ENCODE assay signal across 26 cellular contexts in the genomic region with DNA sequence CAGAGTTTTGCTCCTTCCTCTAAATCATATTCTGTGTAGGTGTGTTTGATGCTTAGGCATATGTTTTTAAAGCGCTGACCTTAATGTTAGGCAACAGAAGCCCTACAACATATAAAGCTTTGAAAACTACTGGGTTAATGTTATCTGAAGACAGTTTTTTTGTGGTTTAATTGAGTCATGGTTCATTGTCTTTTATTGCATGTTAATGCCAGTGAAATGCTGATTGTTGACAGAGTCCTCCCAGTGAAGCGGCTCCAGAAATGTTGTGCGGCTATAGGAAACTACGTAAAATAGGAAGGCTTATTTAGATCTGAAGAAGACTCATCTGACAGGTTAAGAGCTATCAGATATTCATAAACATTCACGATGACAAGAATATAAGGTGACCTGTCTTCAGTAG.
DNase-seq lines count a peak whose midpoint lies in the region; ATAC-seq and TF ChIP-seq lines count a peak whose summit lies in the region.
"Had no signal": no experiment of that assay in that cellular context is flagged by ENCODE, and none has a peak within 500 bp of the region (broad histone marks: within the 10 kb centered on the region; RNA-seq: fewer than 3 reads in every experiment).

No MANE protein-coding gene starts in this region.

- DNase-seq in DMS153 (lab: John Stamatoyannopoulos, UW) (peak; percentile 25), HEK293T (ENCODE audit: extremely low spot score) (no peak), PC-3 (peak; percentile 71), kidney glomerular epithelial cell (lab: John Stamatoyannopoulos, UW) (peak; percentile 60), GDM1 (lab: John Stamatoyannopoulos, UW) (no peak), transverse colon (no peak)
- DNase-seq: activated CD4-positive, alpha-beta T cell treated with anti-CD3 and anti-CD28 coated beads, Interleukin-2, amount 50 U/mL, for 4 hours; activated CD8-positive, alpha-beta memory T cell treated with anti-CD3 and anti-CD28 coated beads, Interleukin-2, amount 10 ng/mL, durations not matched to agents 7 days and 5 days; activated gamma-delta T cell treated with Interleukin-2 at 50 U/mL for 16 hours; activated naive CD8-positive, alpha-beta T cell treated with anti-CD3 and anti-CD28 coated beads, Interleukin-2, amount 10 ng/mL, durations not matched to agents 7 days and 5 days; activated T-cell treated with anti-CD3 and anti-CD28 coated beads, Interleukin-2, amount 50 U/mL, for 4 hours; CD4-positive, alpha-beta T cell; colonic mucosa; effector CD4-positive, alpha-beta T cell; hypothalamus; left colon; NCI-H2081 treated with DMSO at 0.1 percent for 48 hours; NCI-H345; stimulated activated CD4-positive, alpha-beta T cell treated with anti-CD3 and anti-CD28 coated beads, Interleukin-15, amount 100 ng/mL, for 24 hours; stimulated activated naive B cell treated with anti-CD40 and anti-IgM and Interleukin-4, amounts not matched to agents 10 μg/mL and 1 μg/mL and 100 μg/mL, for 72 hours; substantia nigra; upper lobe of right lung had no signal

- H3K79me2 ChIP-seq in PC-3 (ENCODE audit: low read length) = no peaks in the 10 kb centered on the region

- H3K36me3 ChIP-seq in PC-3 (ENCODE audit: low read depth, low read length) = no peaks in the 10 kb centered on the region
- no peaks in the 10 kb centered on the region for H3K36me3 ChIP-seq in transverse colon
- H3K36me3 ChIP-seq: ascending aorta, colonic mucosa, HAP-1, upper lobe of right lung had no signal

- H3F3A ChIP-seq in PC-3 (ENCODE audit: low read length, unreplicated experiment) = no peaks in the 10 kb centered on the region

- CTCF ChIA-PET in HEK293T (lab: Yijun Ruan, JAX) = interaction anchor here (0.6 kb wide), 1 partner anchor 108 kb away, joined by 3 read pairs; no protein-coding TSS in a partner anchor
- CTCF ChIA-PET in PC-3 (lab: Charles Lee) = no interaction called here

- intact Hi-C loops in PC-3 (cut with micrococcal nuclease) = no loop called here
- intact Hi-C loops in transverse colon (cut with DNase I; ENCODE audit: low total_unique reads) = no loop called here

- H3K27me3 ChIP-seq in PC-3 (ENCODE audit: low read length) (no peaks in the 10 kb centered on the region), transverse colon (no peaks in the 10 kb centered on the region)
- H3K27me3 ChIP-seq: ascending aorta, colonic mucosa, upper lobe of right lung had no signal

- peak overlapping the region; percentile 65 for H3K4me2 ChIP-seq in PC-3 (ENCODE audit: low read length)

- H4K20me1 ChIP-seq in PC-3 (ENCODE audit: low read length) = no peaks in the 10 kb centered on the region

- H3K27ac ChIP-seq in PC-3 (ENCODE audit: low read length) (no peak overlapping the region), transverse colon (no peak overlapping the region)
- H3K27ac ChIP-seq: ascending aorta, colonic mucosa, SK-N-MC, upper lobe of right lung had no signal

- no TSS peak for BruUV-seq in PC-3 (replicated peaks; lab: Mats Ljungman, UMichigan)

- H3K9me2 ChIP-seq in PC-3 (replicated peaks; ENCODE audit: low read length) = no peaks in the 10 kb centered on the region

- 0 out of 2 replicates have a peak overlapping the region, but pooled peaks have one; percentile 4 for H2AFZ ChIP-seq in PC-3 (ENCODE audit: low read length)

- H3K9ac ChIP-seq in PC-3 (ENCODE audit: low read length) = no peak overlapping the region

- no peaks in the 10 kb centered on the region for H3K9me3 ChIP-seq in PC-3 (ENCODE audit: low read length)
- H3K9me3 ChIP-seq in transverse colon = no peaks in the 10 kb centered on the region
- H3K9me3 ChIP-seq: ascending aorta, colonic mucosa, HAP-1, upper lobe of right lung had no signal

- ATAC-seq in PC-3 (peak; percentile 81), HG02981 (IDR thresholded peaks at IDR 0.05; ENCODE audit: unreplicated experiment) (no peak)
- ATAC-seq: activated CD8-positive, alpha-beta memory T cell treated with anti-CD3 and anti-CD28 coated beads, Interleukin-2, amount 10 ng/mL, durations not matched to agents 7 days and 5 days; activated T-cell treated with anti-CD3 and anti-CD28 coated beads, Interleukin-2, amount 50 U/mL, for 4 hours; left colon; stimulated activated naive B cell treated with anti-CD40 and anti-IgM and Interleukin-4, amounts not matched to agents 10 μg/mL and 1 μg/mL and 100 μg/mL, for 72 hours; upper lobe of right lung had no signal

- H3K4me1 ChIP-seq in PC-3 (ENCODE audit: insufficient read depth, low read length) = peaks cover 13% of the 10 kb centered on the region
- no peaks in the 10 kb centered on the region for H3K4me1 ChIP-seq in transverse colon
- H3K4me1 ChIP-seq: ascending aorta, colonic mucosa, HAP-1, upper lobe of right lung had no signal

- H3K4me3 ChIP-seq in PC-3 (ENCODE audit: low read length) = no peak overlapping the region
- no peak overlapping the region for H3K4me3 ChIP-seq in transverse colon
- H3K4me3 ChIP-seq: ascending aorta, colonic mucosa, HAP-1, SK-N-MC, upper lobe of right lung had no signal

- no peak for TF ChIP-seq EP300 in transverse colon (IDR thresholded peaks at IDR 0.05; ENCODE audit: low read depth)

- TF ChIP-seq POLR2A in transverse colon (IDR thresholded peaks at IDR 0.05) = no peak

- POLR2A ChIA-PET in HEK293T (lab: Yijun Ruan, JAX) = no interaction called here
- POLR2A ChIA-PET in PC-3 (lab: Charles Lee; ENCODE audit: unreplicated experiment) = no interaction called here

- WGBS in transverse colon (ENCODE audit: low coverage in 1 of 2), 2 donors = 83 to 95% methylated on average over 5 of the region's 5 CpGs

- in situ Hi-C loops in transverse colon (cut with MboI; ENCODE audit: low pct_ligation_motif_present in 1 of 4, low pct_unique_long_range_greater_than_20kb in 1 of 4, low sequenced_read_pairs in 3 of 4) = no loop called here

- TF ChIP-seq CTCF in PC-3 (conservative IDR thresholded peaks at IDR 0.05; ENCODE audit: low read depth, low read length) (no peak), transverse colon (IDR thresholded peaks at IDR 0.05) (no peak)

TF ChIP-seq in HEK293T, 16 proteins besides CTCF, POLR2A, EP300 and RAD21:
- TF ChIP-seq ELF4 (IDR thresholded peaks at IDR 0.05) (no peak), FOXM1 (IDR thresholded peaks at IDR 0.05; ENCODE audit: borderline replicate concordance) (no peak), TARDBP (IDR thresholded peaks at IDR 0.05) (no peak), ARNT (IDR thresholded peaks at IDR 0.05) (no peak), HDGF (IDR thresholded peaks at IDR 0.05; ENCODE audit: borderline replicate concordance) (no peak), NFRKB (IDR thresholded peaks at IDR 0.05) (no peak), FOXA1 (IDR thresholded peaks at IDR 0.05) (no peak), LEF1 (IDR thresholded peaks at IDR 0.05; ENCODE audit: borderline replicate concordance) (no peak), SP1 (IDR thresholded peaks at IDR 0.05) (no peak), CTBP1 (IDR thresholded peaks at IDR 0.05; ENCODE audit: borderline replicate concordance) (peak; percentile 38; the same call in 1 of the 2 replicates), L3MBTL2 (conservative IDR thresholded peaks at IDR 0.05) (no peak), SUZ12 (IDR thresholded peaks at IDR 0.05) (no peak), FOXK2 (IDR thresholded peaks at IDR 0.05) (no peak), ZNF384 (IDR thresholded peaks at IDR 0.05) (0 out of 2 replicates have a peak, but pooled peaks have one; percentile 21), BHLHE40 (IDR thresholded peaks at IDR 0.05; ENCODE audit: borderline replicate concordance) (no peak)
- TF ChIP-seq, protein P1, sequence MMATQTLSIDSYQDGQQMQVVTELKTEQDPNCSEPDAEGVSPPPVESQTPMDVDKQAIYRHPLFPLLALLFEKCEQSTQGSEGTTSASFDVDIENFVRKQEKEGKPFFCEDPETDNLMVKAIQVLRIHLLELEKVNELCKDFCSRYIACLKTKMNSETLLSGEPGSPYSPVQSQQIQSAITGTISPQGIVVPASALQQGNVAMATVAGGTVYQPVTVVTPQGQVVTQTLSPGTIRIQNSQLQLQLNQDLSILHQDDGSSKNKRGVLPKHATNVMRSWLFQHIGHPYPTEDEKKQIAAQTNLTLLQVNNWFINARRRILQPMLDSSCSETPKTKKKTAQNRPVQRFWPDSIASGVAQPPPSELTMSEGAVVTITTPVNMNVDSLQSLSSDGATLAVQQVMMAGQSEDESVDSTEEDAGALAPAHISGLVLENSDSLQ (IDR thresholded peaks at IDR 0.05) = peak; percentile 45

Comparison
In these comparisons a context has a peak if more than half of its experiments do, and no peak if none do; other contexts are left out.
1. DNase-seq: peak in DMS153 (single experiment), PC-3 (single experiment) and kidney glomerular epithelial cell (single experiment); none in HEK293T (single experiment), GDM1 (single experiment) and transverse colon (single experiment).